Comparison of ENCODE assay signal across 15 cellular contexts in the genomic region with DNA sequence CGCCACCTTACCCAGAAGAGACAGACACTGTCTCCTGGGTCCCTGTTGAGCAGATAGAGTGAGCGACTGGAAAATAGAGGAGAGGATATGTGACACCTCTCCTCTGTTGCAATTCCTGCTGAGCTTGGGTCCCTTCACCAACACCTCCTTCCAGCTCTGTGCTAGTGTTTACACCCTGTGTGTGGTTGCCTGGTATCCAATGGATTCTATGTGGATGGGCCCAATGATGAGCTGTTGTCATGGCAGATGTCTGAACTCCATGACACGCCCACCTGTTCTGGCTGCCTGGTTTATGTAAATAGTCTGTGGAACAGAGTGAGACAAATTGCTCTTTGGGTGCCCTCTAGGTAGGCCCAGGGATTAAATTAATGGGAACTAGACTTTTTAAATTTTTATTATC. TPM values are rescaled to one million over a fixed set of nuclear protein-coding genes. Genes with fewer than 3 reads are reported as not detected.
DNase-seq lines count a peak whose midpoint lies in the region; ATAC-seq, FAIRE-seq and TF ChIP-seq lines count a peak whose summit lies in the region.
"Had no signal": no experiment of that assay in that cellular context is flagged by ENCODE, and none has a peak within 500 bp of the region (broad histone marks: within the 10 kb centered on the region; RNA-seq: fewer than 3 reads in every experiment).

No MANE protein-coding gene starts in this region.

- 0 out of 2 replicates have a peak, but pooled peaks cover 3% of the 10 kb centered on the region for H3K79me2 ChIP-seq in SK-N-SH (ENCODE audit: insufficient read depth)

- intact Hi-C loops in pancreas (cut with DNase I): no loop called here
- intact Hi-C loops in naive thymus-derived CD4-positive, alpha-beta T cell (cut with micrococcal nuclease): no loop called here

- no peak overlapping the region for H2AFZ ChIP-seq in SK-N-SH (ENCODE audit: low read depth)

- CTCF ChIA-PET in SK-N-SH (lab: Yijun Ruan, JAX): interaction anchor here (0.9 to 28.1 kb wide), 4 partner anchors 8 to 73 kb away, joined by 3 to 684 read pairs (median 4); partner anchors contain the start of gene GNAT1
- CTCF ChIA-PET in naive thymus-derived CD4-positive, alpha-beta T cell (lab: Charles Lee): interaction anchor here (0.6 kb wide), 1 partner anchor 66 kb away, joined by 3 read pairs; no protein-coding TSS in a partner anchor

- no peak overlapping the region for H3K4me2 ChIP-seq in SK-N-SH

- H3K4me3 ChIP-seq in SK-N-SH (ENCODE audit: low read depth in 2 of 2, low read length in 1 of 2) (no peak overlapping the region), cardiac muscle cell (no peak overlapping the region), pancreas (no peak overlapping the region)
- no peak overlapping the region for H3K4me3 ChIP-seq in naive thymus-derived CD4-positive, alpha-beta T cell (ENCODE audit: low read length)
- H3K4me3 ChIP-seq: SJSA1 had no signal

- TF ChIP-seq RAD21 in SK-N-SH (IDR thresholded peaks at IDR 0.05; ENCODE audit: low read length): no peak

- DNase-seq in SK-N-SH (no peak), NCI-H2107 treated with DMSO at 0.1 percent for 48 hours (lab: John Stamatoyannopoulos, UW; ENCODE audit: unreplicated experiment) (peak; percentile 46), cardiac muscle cell (ENCODE audit: low read depth in 1 of 2, low spot score in 1 of 2) (no peak), pancreas (no peak), middle frontal gyrus (ENCODE audit: extremely low spot score, low spot score) (no peak), ecto neural progenitor cell (ENCODE audit: low spot score) (no peak)
- no peak for DNase-seq in naive thymus-derived CD4-positive, alpha-beta T cell
- DNase-seq: activated CD4-positive, alpha-beta memory T cell treated with anti-CD3 and anti-CD28 coated beads, Interleukin-2, amount 10 ng/mL, durations not matched to agents 7 days and 5 days; brain microvascular endothelial cell; effector CD8-positive, alpha-beta T cell; HCEC 1CT; NCI-H524 treated with DMSO at 0.1 percent for 48 hours; trophoblast cell had no signal

- H3K27me3 ChIP-seq in SK-N-SH (ENCODE audit: insufficient read depth) (no peaks in the 10 kb centered on the region), cardiac muscle cell (no peaks in the 10 kb centered on the region), pancreas (no peaks in the 10 kb centered on the region)
- H3K27me3 ChIP-seq in naive thymus-derived CD4-positive, alpha-beta T cell (ENCODE audit: control insufficient read depth in 2 of 2, insufficient read depth in 2 of 2, low read length in 2 of 2): no peaks in the 10 kb centered on the region
- H3K27me3 ChIP-seq: brain microvascular endothelial cell, SJSA1 had no signal

- no peaks in the 10 kb centered on the region for H3K9me2 ChIP-seq in SK-N-SH

- H3K9ac ChIP-seq in SK-N-SH: no peak overlapping the region

- H3K27ac ChIP-seq in SK-N-SH (ENCODE audit: low read depth in 2 of 2, low read length in 1 of 2) (no peak overlapping the region), cardiac muscle cell (peak overlapping the region; percentile 6), pancreas (no peak overlapping the region)
- no peak overlapping the region for H3K27ac ChIP-seq in naive thymus-derived CD4-positive, alpha-beta T cell (ENCODE audit: low read depth, low read length)
- H3K27ac ChIP-seq: brain microvascular endothelial cell, SJSA1 had no signal

- TF ChIP-seq CTCF in SK-N-SH (IDR thresholded peaks at IDR 0.05) (no peak), cardiac muscle cell (IDR thresholded peaks at IDR 0.05; ENCODE audit: low read depth, low read length) (no peak), pancreas (IDR thresholded peaks at IDR 0.05) (no peak)

- H3K9me3 ChIP-seq in SK-N-SH (no peaks in the 10 kb centered on the region), cardiac muscle cell (ENCODE audit: low read depth) (no peaks in the 10 kb centered on the region), pancreas (no peaks in the 10 kb centered on the region)
- H3K9me3 ChIP-seq in naive thymus-derived CD4-positive, alpha-beta T cell (ENCODE audit: control insufficient read depth in 2 of 3, low read length in 3 of 3): no peaks in the 10 kb centered on the region
- H3K9me3 ChIP-seq: SJSA1 had no signal

- FAIRE-seq in pancreas (lab: Jason Lieb, UNC): no peak

- H3F3A ChIP-seq in SK-N-SH (replicated peaks; ENCODE audit: insufficient read depth): peaks cover 38% of the 10 kb centered on the region

- peak overlapping the region in 2 of 9 donors; percentile 21 to 58 for H3K27ac Mint-ChIP-seq in naive thymus-derived CD4-positive, alpha-beta T cell
- H3K27ac Mint-ChIP-seq: activated CD4-positive, alpha-beta memory T cell treated with anti-CD3 and anti-CD28 coated beads, Interleukin-2, amount 10 ng/mL, durations not matched to agents 7 days and 5 days had no signal

- peaks cover 11 to 74% (median 47%) of the 10 kb centered on the region in 5 donors for H3K36me3 Mint-ChIP-seq in naive thymus-derived CD4-positive, alpha-beta T cell

- H3K36me3 ChIP-seq in SK-N-SH (replicated peaks in 1 of 2; ENCODE audit: control insufficient read depth in 1 of 2, insufficient read depth in 2 of 2, low read length in 1 of 2): peaks cover 78 to 92% of the 10 kb centered on the region in 2 experiments
- peaks cover 93% of the 10 kb centered on the region for H3K36me3 ChIP-seq in cardiac muscle cell
- H3K36me3 ChIP-seq in pancreas: peaks cover 26 to 100% (median 94%) of the 10 kb centered on the region in 3 donors
- peaks cover 75 to 98% (median 82%) of the 10 kb centered on the region in 3 experiments for H3K36me3 ChIP-seq in naive thymus-derived CD4-positive, alpha-beta T cell (ENCODE audit: control insufficient read depth in 2 of 3, insufficient read depth in 3 of 3, low read length in 3 of 3)

- peaks cover 12% of the 10 kb centered on the region; the same call in 1 of the 2 replicates for H4K20me1 ChIP-seq in SK-N-SH (ENCODE audit: insufficient read depth)

- no peak overlapping the region for H3K4me3 Mint-ChIP-seq in naive thymus-derived CD4-positive, alpha-beta T cell
- H3K4me3 Mint-ChIP-seq: activated CD4-positive, alpha-beta memory T cell treated with anti-CD3 and anti-CD28 coated beads, Interleukin-2, amount 10 ng/mL, durations not matched to agents 7 days and 5 days had no signal

- H3K27me3 Mint-ChIP-seq in naive thymus-derived CD4-positive, alpha-beta T cell: no peaks in the 10 kb centered on the region
- H3K27me3 Mint-ChIP-seq: activated CD4-positive, alpha-beta memory T cell treated with anti-CD3 and anti-CD28 coated beads, Interleukin-2, amount 10 ng/mL, durations not matched to agents 7 days and 5 days had no signal

- POLR2A ChIA-PET in SK-N-SH (lab: Yijun Ruan, JAX): no interaction called here
- POLR2A ChIA-PET in naive thymus-derived CD4-positive, alpha-beta T cell (lab: Charles Lee): interaction anchor here (0.7 kb wide), 1 partner anchor 97 kb away, joined by 5 read pairs; no protein-coding TSS in a partner anchor

- H3K4me1 Mint-ChIP-seq in naive thymus-derived CD4-positive, alpha-beta T cell: peaks cover 0 to 8% (median 0%) of the 10 kb centered on the region in 7 donors

- TF ChIP-seq EP300 in SK-N-SH (IDR thresholded peaks at IDR 0.05; ENCODE audit: borderline replicate concordance in 1 of 2, low read depth in 1 of 2, low read length in 1 of 2): no peak

- H3K4me1 ChIP-seq in SK-N-SH (ENCODE audit: control insufficient read depth in 1 of 2, insufficient read depth in 2 of 2, low read depth in 1 of 2, low read length in 1 of 2) (no peaks in the 10 kb centered on the region), cardiac muscle cell (ENCODE audit: low read depth) (no peaks in the 10 kb centered on the region), pancreas (no peaks in the 10 kb centered on the region)
- no peaks in the 10 kb centered on the region for H3K4me1 ChIP-seq in naive thymus-derived CD4-positive, alpha-beta T cell (ENCODE audit: control insufficient read depth in 2 of 2, insufficient read depth in 2 of 2, low read length in 2 of 2)
- H3K4me1 ChIP-seq: SJSA1 had no signal

- no peaks in the 10 kb centered on the region for H3K9me3 Mint-ChIP-seq in naive thymus-derived CD4-positive, alpha-beta T cell
- H3K9me3 Mint-ChIP-seq: activated CD4-positive, alpha-beta memory T cell treated with anti-CD3 and anti-CD28 coated beads, Interleukin-2, amount 10 ng/mL, durations not matched to agents 7 days and 5 days had no signal

- 98% methylated on average over 3 of the region's 3 CpGs for WGBS in SK-N-SH (ENCODE audit: low lambda C conversion rate)
- WGBS in pancreas, 2 donors: 91 to 92% methylated on average over 3 of the region's 3 CpGs

- ATAC-seq in SK-N-SH treated with all-trans-retinoic acid at 6 μM for 48 hours: peak; percentile 53
- peak in 3 of 4 donors; percentile 59 to 85 (median 79) for ATAC-seq in pancreas
- ATAC-seq in naive thymus-derived CD4-positive, alpha-beta T cell: no peak

TF ChIP-seq in SK-N-SH treated with all-trans-retinoic acid at 6 μM for 48 hours, 23 proteins besides CTCF, POLR2A, EP300 and RAD21 (continues in another document):
- TF ChIP-seq ZC3H10 (CRISPR knock-in tag; IDR thresholded peaks at IDR 0.05): no peak
- TF ChIP-seq CSDC2 (CRISPR knock-in tag; IDR thresholded peaks at IDR 0.05): no peak
- TF ChIP-seq ZFP3 (CRISPR knock-in tag; IDR thresholded peaks at IDR 0.05): no peak
- TF ChIP-seq ZNF70 (CRISPR knock-in tag; IDR thresholded peaks at IDR 0.05): no peak
- no peak for TF ChIP-seq ARNTL (CRISPR knock-in tag; IDR thresholded peaks at IDR 0.05; ENCODE audit: borderline replicate concordance, low read depth)

TF ChIP-seq in SK-N-SH, 30 proteins besides CTCF, POLR2A, EP300 and RAD21 (continues in another document):
- TF ChIP-seq NFIC (IDR thresholded peaks at IDR 0.05; ENCODE audit: borderline replicate concordance) (no peak), YY1 (IDR thresholded peaks at IDR 0.05; ENCODE audit: low read depth) (no peak)

RNA-seq across cellular contexts. Expression of gene RBM5, which starts 23.7 kb away (rescaled TPM):
- polyA plus RNA-seq in SK-N-SH (2012; rRNA removed) (113 and 168 TPM in 2 replicates), cardiac muscle cell (130 and 172 TPM in 2 replicates), pancreas (100 to 1,000 TPM in 1 of 2 donors, 10 to 100 TPM in 1; 97.2 to 186 TPM)
- polyA plus RNA-seq in SK-N-SH (2012; cell fraction: cytosol; rRNA removed): 64.0 and 104 TPM in 2 replicates
- polyA plus RNA-seq in SK-N-SH (2012; cell fraction: nucleus; rRNA removed): 383 and 633 TPM in 2 replicates
- total RNA-seq in cardiac muscle cell (189 and 439 TPM in 2 replicates), pancreas (10 to 100 TPM; 42.5 to 96.9 (median 65.1) TPM)
- 100 to 1,000 TPM; 223 to 420 (median 342) TPM for total RNA-seq in naive thymus-derived CD4-positive, alpha-beta T cell
- 10 to 100 TPM; 45.6 to 63.1 TPM for polyA plus RNA-seq in naive thymus-derived CD4-positive, alpha-beta T cell

RNA-seq across cellular contexts. Expression of gene SEMA3F, which starts 42.7 kb away (rescaled TPM):
- polyA plus RNA-seq in SK-N-SH (2012; rRNA removed) (23.9 and 30.4 TPM in 2 replicates), cardiac muscle cell (20.0 and 21.8 TPM in 2 replicates), pancreas (1 to 10 TPM; 7.1 to 8.8 TPM)
- polyA plus RNA-seq in SK-N-SH (2012; cell fraction: cytosol; rRNA removed): 15.5 and 23.2 TPM in 2 replicates
- 32.9 and 38.3 TPM in 2 replicates for polyA plus RNA-seq in SK-N-SH (2012; cell fraction: nucleus; rRNA removed)
- total RNA-seq in cardiac muscle cell (21.0 and 27.6 TPM in 2 replicates), pancreas (1 to 10 TPM; 1.4 to 7.7 (median 2.9) TPM)
- total RNA-seq in naive thymus-derived CD4-positive, alpha-beta T cell: 1 to 10 TPM in 1 of 5 experiments, under 1 TPM in 2, not detected in 2; 0.34 to 1.1 (median 0.69) TPM
- polyA plus RNA-seq in naive thymus-derived CD4-positive, alpha-beta T cell: not detected

Comparison
In these comparisons a context has a peak if more than half of its experiments do, and no peak if none do; other contexts are left out.
1. RNA of gene SEMA3F, which starts 42.7 kb away (polyA plus RNA-seq): 15.5 to 38.3 TPM in SK-N-SH, 20.0 to 21.8 TPM in cardiac muscle cell and 7.1 to 8.8 TPM in pancreas; not detected in naive thymus-derived CD4-positive, alpha-beta T cell; every median in the first group is over 4 times any median in the second.